In genomic region chr1:92804721-92805169, GRCh38 we compare ENCODE assay signal across 1 cellular context.
TF ChIP-seq lines count a peak whose summit lies in the region.

No MANE protein-coding gene starts in this region.

TF ChIP-seq in K562, 482 proteins besides CTCF, POLR2A, EP300 and RAD21 (continued from another document and continues in another):
- TF ChIP-seq, protein P1, sequence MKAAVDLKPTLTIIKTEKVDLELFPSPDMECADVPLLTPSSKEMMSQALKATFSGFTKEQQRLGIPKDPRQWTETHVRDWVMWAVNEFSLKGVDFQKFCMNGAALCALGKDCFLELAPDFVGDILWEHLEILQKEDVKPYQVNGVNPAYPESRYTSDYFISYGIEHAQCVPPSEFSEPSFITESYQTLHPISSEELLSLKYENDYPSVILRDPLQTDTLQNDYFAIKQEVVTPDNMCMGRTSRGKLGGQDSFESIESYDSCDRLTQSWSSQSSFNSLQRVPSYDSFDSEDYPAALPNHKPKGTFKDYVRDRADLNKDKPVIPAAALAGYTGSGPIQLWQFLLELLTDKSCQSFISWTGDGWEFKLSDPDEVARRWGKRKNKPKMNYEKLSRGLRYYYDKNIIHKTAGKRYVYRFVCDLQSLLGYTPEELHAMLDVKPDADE (conservative IDR thresholded peaks at IDR 0.05; ENCODE audit: control insufficient read depth, low read depth, low read length) = peak; percentile 54; the same call in 1 of the 2 replicates
- peak; percentile 87 for TF ChIP-seq BHLHE40 (IDR thresholded peaks at IDR 0.05; ENCODE audit: low read length)
- TF ChIP-seq CREB1 (IDR thresholded peaks at IDR 0.05) = 0 out of 2 replicates have a peak, but pooled peaks have one; percentile 56
- TF ChIP-seq CREB1 (CRISPR knock-in tag; IDR thresholded peaks at IDR 0.05) = no peak
- no peak for TF ChIP-seq CCAR2 (IDR thresholded peaks at IDR 0.05; ENCODE audit: low read depth, low read length)
- TF ChIP-seq ZNF830 (CRISPR knock-in tag; IDR thresholded peaks at IDR 0.05) = no peak
- TF ChIP-seq ZNF311 (CRISPR knock-in tag; IDR thresholded peaks at IDR 0.05) = no peak
- TF ChIP-seq HNRNPK (IDR thresholded peaks at IDR 0.05; ENCODE audit: low read depth, low read length, poor library complexity, severe bottlenecking) = no peak
- no peak for TF ChIP-seq CGGBP1 (CRISPR knock-in tag; IDR thresholded peaks at IDR 0.05)
- TF ChIP-seq ZNF140 (CRISPR knock-in tag; IDR thresholded peaks at IDR 0.05) = no peak
- no peak for TF ChIP-seq XRCC3 (IDR thresholded peaks at IDR 0.05)
- no peak for TF ChIP-seq ETS2 (tag; IDR thresholded peaks at IDR 0.05; ENCODE audit: borderline replicate concordance, poor library complexity, severe bottlenecking)
- no peak for TF ChIP-seq SP1 (CRISPR knock-in tag; IDR thresholded peaks at IDR 0.05)
- TF ChIP-seq PYGO2 (tag; IDR thresholded peaks at IDR 0.05) = no peak
- peak; percentile 93 for TF ChIP-seq TAL1 (IDR thresholded peaks at IDR 0.05)
- TF ChIP-seq KAT8 (IDR thresholded peaks at IDR 0.05; ENCODE audit: low read depth) = no peak
- TF ChIP-seq, protein P2, sequence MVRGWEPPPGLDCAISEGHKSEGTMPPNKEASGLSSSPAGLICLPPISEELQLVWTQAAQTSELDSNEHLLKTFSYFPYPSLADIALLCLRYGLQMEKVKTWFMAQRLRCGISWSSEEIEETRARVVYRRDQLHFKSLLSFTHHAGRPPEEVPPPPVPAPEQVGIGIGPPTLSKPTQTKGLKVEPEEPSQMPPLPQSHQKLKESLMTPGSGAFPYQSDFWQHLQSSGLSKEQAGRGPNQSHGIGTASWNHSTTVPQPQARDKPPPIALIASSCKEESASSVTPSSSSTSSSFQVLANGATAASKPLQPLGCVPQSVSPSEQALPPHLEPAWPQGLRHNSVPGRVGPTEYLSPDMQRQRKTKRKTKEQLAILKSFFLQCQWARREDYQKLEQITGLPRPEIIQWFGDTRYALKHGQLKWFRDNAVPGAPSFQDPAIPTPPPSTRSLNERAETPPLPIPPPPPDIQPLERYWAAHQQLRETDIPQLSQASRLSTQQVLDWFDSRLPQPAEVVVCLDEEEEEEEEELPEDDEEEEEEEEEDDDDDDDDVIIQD (CRISPR knock-in tag; IDR thresholded peaks at IDR 0.05) = no peak
- peak; percentile 97 for TF ChIP-seq JUND (IDR thresholded peaks at IDR 0.05; ENCODE audit: borderline replicate concordance, low read depth, low read length)
- peak; percentile 96; the same call in 2 of the 3 replicates for TF ChIP-seq JUND (tag; IDR thresholded peaks at IDR 0.05; ENCODE audit: borderline replicate concordance, low read depth, low read length)
- TF ChIP-seq ZNF436 (CRISPR knock-in tag; IDR thresholded peaks at IDR 0.05) = no peak
- TF ChIP-seq ZNF778 (CRISPR knock-in tag; IDR thresholded peaks at IDR 0.05) = no peak
- TF ChIP-seq ZNF431 (CRISPR knock-in tag; IDR thresholded peaks at IDR 0.05) = no peak
- TF ChIP-seq GABPB1 (CRISPR knock-in tag; IDR thresholded peaks at IDR 0.05) = peak; percentile 70; the same call in 1 of the 2 replicates
- TF ChIP-seq, protein P3, sequence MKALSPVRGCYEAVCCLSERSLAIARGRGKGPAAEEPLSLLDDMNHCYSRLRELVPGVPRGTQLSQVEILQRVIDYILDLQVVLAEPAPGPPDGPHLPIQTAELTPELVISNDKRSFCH (CRISPR knock-in tag; IDR thresholded peaks at IDR 0.05) = no peak
- TF ChIP-seq, protein P3 (tag; IDR thresholded peaks at IDR 0.05) = no peak
- peak; percentile 98 for TF ChIP-seq TEAD4 (IDR thresholded peaks at IDR 0.05; ENCODE audit: low read length)
- TF ChIP-seq TEAD4 (CRISPR knock-in tag; IDR thresholded peaks at IDR 0.05; ENCODE audit: borderline replicate concordance) = no peak
- no peak for TF ChIP-seq CBX8 (IDR thresholded peaks at IDR 0.05; ENCODE audit: borderline replicate concordance, extremely low read depth, low read depth, low read length, poor library complexity, severe bottlenecking)
- TF ChIP-seq, protein P4, sequence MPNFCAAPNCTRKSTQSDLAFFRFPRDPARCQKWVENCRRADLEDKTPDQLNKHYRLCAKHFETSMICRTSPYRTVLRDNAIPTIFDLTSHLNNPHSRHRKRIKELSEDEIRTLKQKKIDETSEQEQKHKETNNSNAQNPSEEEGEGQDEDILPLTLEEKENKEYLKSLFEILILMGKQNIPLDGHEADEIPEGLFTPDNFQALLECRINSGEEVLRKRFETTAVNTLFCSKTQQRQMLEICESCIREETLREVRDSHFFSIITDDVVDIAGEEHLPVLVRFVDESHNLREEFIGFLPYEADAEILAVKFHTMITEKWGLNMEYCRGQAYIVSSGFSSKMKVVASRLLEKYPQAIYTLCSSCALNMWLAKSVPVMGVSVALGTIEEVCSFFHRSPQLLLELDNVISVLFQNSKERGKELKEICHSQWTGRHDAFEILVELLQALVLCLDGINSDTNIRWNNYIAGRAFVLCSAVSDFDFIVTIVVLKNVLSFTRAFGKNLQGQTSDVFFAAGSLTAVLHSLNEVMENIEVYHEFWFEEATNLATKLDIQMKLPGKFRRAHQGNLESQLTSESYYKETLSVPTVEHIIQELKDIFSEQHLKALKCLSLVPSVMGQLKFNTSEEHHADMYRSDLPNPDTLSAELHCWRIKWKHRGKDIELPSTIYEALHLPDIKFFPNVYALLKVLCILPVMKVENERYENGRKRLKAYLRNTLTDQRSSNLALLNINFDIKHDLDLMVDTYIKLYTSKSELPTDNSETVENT (CRISPR knock-in tag; IDR thresholded peaks at IDR 0.05) = no peak
- TF ChIP-seq, protein P5, sequence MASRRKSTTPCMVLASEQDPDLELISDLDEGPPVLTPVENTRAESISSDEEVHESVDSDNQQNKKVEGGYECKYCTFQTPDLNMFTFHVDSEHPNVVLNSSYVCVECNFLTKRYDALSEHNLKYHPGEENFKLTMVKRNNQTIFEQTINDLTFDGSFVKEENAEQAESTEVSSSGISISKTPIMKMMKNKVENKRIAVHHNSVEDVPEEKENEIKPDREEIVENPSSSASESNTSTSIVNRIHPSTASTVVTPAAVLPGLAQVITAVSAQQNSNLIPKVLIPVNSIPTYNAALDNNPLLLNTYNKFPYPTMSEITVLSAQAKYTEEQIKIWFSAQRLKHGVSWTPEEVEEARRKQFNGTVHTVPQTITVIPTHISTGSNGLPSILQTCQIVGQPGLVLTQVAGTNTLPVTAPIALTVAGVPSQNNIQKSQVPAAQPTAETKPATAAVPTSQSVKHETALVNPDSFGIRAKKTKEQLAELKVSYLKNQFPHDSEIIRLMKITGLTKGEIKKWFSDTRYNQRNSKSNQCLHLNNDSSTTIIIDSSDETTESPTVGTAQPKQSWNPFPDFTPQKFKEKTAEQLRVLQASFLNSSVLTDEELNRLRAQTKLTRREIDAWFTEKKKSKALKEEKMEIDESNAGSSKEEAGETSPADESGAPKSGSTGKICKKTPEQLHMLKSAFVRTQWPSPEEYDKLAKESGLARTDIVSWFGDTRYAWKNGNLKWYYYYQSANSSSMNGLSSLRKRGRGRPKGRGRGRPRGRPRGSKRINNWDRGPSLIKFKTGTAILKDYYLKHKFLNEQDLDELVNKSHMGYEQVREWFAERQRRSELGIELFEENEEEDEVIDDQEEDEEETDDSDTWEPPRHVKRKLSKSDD (conservative IDR thresholded peaks at IDR 0.05; ENCODE audit: low read length) = no peak
- TF ChIP-seq ZNF354B (CRISPR knock-in tag; IDR thresholded peaks at IDR 0.05) = no peak
- no peak for TF ChIP-seq DNMT1 (IDR thresholded peaks at IDR 0.05)
- TF ChIP-seq NELFE (IDR thresholded peaks at IDR 0.05; ENCODE audit: insufficient read depth, insufficient read length) = no peak
- no peak for TF ChIP-seq CAMTA2 (CRISPR knock-in tag; conservative IDR thresholded peaks at IDR 0.05)
- no peak for TF ChIP-seq MCM2 (IDR thresholded peaks at IDR 0.05; ENCODE audit: low read depth)
- TF ChIP-seq TFE3 (CRISPR knock-in tag; IDR thresholded peaks at IDR 0.05) = no peak
- TF ChIP-seq MCM7 (IDR thresholded peaks at IDR 0.05) = no peak
- TF ChIP-seq HDGF (IDR thresholded peaks at IDR 0.05) = no peak
- peak; percentile 50; the same call in 1 of the 2 replicates for TF ChIP-seq SPI1 (IDR thresholded peaks at IDR 0.05; ENCODE audit: borderline replicate concordance, low read depth, low read length)
- no peak for TF ChIP-seq ZNF253 (CRISPR knock-in tag; conservative IDR thresholded peaks at IDR 0.05)
- TF ChIP-seq CXXC5 (CRISPR knock-in tag; IDR thresholded peaks at IDR 0.05) = peak; percentile 68
- TF ChIP-seq ZNF609 (CRISPR knock-in tag; IDR thresholded peaks at IDR 0.05; ENCODE audit: borderline replicate concordance) = no peak
- no peak for TF ChIP-seq ZNF507 (tag; conservative IDR thresholded peaks at IDR 0.05)
- TF ChIP-seq, protein P6, sequence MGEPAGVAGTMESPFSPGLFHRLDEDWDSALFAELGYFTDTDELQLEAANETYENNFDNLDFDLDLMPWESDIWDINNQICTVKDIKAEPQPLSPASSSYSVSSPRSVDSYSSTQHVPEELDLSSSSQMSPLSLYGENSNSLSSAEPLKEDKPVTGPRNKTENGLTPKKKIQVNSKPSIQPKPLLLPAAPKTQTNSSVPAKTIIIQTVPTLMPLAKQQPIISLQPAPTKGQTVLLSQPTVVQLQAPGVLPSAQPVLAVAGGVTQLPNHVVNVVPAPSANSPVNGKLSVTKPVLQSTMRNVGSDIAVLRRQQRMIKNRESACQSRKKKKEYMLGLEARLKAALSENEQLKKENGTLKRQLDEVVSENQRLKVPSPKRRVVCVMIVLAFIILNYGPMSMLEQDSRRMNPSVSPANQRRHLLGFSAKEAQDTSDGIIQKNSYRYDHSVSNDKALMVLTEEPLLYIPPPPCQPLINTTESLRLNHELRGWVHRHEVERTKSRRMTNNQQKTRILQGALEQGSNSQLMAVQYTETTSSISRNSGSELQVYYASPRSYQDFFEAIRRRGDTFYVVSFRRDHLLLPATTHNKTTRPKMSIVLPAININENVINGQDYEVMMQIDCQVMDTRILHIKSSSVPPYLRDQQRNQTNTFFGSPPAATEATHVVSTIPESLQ (CRISPR knock-in tag; IDR thresholded peaks at IDR 0.05) = 0 out of 2 replicates have a peak, but pooled peaks have one; percentile 50
- no peak for TF ChIP-seq ZNF324 (CRISPR knock-in tag; IDR thresholded peaks at IDR 0.05)
- no peak for TF ChIP-seq ZNF785 (CRISPR knock-in tag; IDR thresholded peaks at IDR 0.05)
- TF ChIP-seq ZNF445 (CRISPR knock-in tag; IDR thresholded peaks at IDR 0.05; ENCODE audit: low read depth) = no peak
- no peak for TF ChIP-seq TAF1 (IDR thresholded peaks at IDR 0.05; ENCODE audit: control insufficient read depth, extremely low read depth, insufficient read depth, low read length, severe bottlenecking)
- no peak; the same call in 1 of the 2 replicates for TF ChIP-seq GATAD2B (IDR thresholded peaks at IDR 0.05; ENCODE audit: borderline replicate concordance)
- no peak for TF ChIP-seq ZNF23 (CRISPR knock-in tag; IDR thresholded peaks at IDR 0.05)
- TF ChIP-seq SMARCC2 (IDR thresholded peaks at IDR 0.05; ENCODE audit: low read depth) = peak; percentile 80
- TF ChIP-seq SRSF7 (optimal IDR thresholded peaks at IDR 0.05; ENCODE audit: low read depth, low read length) = no peak
- TF ChIP-seq RFX5 (IDR thresholded peaks at IDR 0.05; ENCODE audit: low read depth, low read length) = peak; percentile 96
- TF ChIP-seq TEAD2 (tag; IDR thresholded peaks at IDR 0.05) = peak; percentile 94
- no peak for TF ChIP-seq SMARCA5 (IDR thresholded peaks at IDR 0.05)
- no peak for TF ChIP-seq ZNF12 (CRISPR knock-in tag; IDR thresholded peaks at IDR 0.05)
- TF ChIP-seq FOXK1 (CRISPR knock-in tag; IDR thresholded peaks at IDR 0.05; ENCODE audit: borderline replicate concordance) = no peak
- TF ChIP-seq RBM39 (optimal IDR thresholded peaks at IDR 0.05; ENCODE audit: low read depth, low read length) = no peak
- peak; percentile 50 for TF ChIP-seq POLR3A (IDR thresholded peaks at IDR 0.05; ENCODE audit: borderline replicate concordance, extremely low read depth, insufficient read depth, insufficient read length)
